ENCODE assay signal across 1 cellular context in the genomic region with DNA sequence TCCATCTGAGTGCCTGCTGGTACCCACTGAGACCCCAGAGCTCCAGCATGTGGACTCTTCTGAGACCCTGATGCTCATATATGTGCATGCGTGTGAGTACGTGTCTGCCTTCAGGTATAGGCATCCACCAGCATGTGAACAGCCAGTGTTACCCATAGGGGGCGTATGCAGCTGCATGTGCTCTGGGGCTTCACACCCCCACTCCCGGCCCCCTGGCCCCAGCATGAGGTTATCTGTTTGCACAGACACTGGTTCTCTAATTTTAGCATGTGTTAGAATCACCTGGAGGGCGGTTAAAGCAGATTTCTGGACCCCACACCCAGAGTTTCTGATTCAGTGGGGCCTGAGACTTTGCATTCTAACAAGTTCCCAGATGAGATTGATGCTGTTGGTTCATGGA.
TF ChIP-seq lines count a peak whose summit lies in the region.

No MANE protein-coding gene starts in this region.

TF ChIP-seq in GM23338, 12 proteins besides CTCF, POLR2A, EP300 and RAD21 (continued from another document):
- TF ChIP-seq, protein P1, sequence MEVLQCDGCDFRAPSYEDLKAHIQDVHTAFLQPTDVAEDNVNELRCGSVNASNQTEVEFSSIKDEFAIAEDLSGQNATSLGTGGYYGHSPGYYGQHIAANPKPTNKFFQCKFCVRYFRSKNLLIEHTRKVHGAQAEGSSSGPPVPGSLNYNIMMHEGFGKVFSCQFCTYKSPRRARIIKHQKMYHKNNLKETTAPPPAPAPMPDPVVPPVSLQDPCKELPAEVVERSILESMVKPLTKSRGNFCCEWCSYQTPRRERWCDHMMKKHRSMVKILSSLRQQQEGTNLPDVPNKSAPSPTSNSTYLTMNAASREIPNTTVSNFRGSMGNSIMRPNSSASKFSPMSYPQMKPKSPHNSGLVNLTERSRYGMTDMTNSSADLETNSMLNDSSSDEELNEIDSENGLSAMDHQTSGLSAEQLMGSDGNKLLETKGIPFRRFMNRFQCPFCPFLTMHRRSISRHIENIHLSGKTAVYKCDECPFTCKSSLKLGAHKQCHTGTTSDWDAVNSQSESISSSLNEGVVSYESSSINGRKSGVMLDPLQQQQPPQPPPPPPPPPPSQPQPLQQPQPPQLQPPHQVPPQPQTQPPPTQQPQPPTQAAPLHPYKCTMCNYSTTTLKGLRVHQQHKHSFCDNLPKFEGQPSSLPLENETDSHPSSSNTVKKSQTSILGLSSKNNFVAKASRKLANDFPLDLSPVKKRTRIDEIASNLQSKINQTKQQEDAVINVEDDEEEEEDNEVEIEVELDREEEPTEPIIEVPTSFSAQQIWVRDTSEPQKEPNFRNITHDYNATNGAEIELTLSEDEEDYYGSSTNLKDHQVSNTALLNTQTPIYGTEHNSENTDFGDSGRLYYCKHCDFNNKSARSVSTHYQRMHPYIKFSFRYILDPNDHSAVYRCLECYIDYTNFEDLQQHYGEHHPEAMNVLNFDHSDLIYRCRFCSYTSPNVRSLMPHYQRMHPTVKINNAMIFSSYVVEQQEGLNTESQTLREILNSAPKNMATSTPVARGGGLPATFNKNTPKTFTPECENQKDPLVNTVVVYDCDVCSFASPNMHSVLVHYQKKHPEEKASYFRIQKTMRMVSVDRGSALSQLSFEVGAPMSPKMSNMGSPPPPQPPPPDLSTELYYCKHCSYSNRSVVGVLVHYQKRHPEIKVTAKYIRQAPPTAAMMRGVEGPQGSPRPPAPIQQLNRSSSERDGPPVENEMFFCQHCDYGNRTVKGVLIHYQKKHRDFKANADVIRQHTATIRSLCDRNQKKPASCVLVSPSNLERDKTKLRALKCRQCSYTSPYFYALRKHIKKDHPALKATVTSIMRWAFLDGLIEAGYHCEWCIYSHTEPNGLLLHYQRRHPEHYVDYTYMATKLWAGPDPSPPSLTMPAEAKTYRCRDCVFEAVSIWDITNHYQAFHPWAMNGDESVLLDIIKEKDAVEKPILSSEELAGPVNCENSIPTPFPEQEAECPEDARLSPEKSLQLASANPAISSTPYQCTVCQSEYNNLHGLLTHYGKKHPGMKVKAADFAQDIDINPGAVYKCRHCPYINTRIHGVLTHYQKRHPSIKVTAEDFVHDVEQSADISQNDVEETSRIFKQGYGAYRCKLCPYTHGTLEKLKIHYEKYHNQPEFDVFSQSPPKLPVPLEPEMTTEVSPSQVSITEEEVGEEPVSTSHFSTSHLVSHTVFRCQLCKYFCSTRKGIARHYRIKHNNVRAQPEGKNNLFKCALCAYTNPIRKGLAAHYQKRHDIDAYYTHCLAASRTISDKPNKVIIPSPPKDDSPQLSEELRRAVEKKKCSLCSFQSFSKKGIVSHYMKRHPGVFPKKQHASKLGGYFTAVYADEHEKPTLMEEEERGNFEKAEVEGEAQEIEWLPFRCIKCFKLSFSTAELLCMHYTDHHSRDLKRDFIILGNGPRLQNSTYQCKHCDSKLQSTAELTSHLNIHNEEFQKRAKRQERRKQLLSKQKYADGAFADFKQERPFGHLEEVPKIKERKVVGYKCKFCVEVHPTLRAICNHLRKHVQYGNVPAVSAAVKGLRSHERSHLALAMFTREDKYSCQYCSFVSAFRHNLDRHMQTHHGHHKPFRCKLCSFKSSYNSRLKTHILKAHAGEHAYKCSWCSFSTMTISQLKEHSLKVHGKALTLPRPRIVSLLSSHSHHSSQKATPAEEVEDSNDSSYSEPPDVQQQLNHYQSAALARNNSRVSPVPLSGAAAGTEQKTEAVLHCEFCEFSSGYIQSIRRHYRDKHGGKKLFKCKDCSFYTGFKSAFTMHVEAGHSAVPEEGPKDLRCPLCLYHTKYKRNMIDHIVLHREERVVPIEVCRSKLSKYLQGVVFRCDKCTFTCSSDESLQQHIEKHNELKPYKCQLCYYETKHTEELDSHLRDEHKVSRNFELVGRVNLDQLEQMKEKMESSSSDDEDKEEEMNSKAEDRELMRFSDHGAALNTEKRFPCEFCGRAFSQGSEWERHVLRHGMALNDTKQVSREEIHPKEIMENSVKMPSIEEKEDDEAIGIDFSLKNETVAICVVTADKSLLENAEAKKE (CRISPR knock-in tag; IDR thresholded peaks at IDR 0.05), result no peak
- no peak for TF ChIP-seq POLR2AphosphoS5 (IDR thresholded peaks at IDR 0.05; ENCODE audit: low read depth)
- no peak for TF ChIP-seq EZH2phosphoT487 (IDR thresholded peaks at IDR 0.05; ENCODE audit: unreplicated experiment)
- no peak for TF ChIP-seq CREB1 (CRISPR knock-in tag; IDR thresholded peaks at IDR 0.05; ENCODE audit: low read depth)
- TF ChIP-seq NANOG (IDR thresholded peaks at IDR 0.05; ENCODE audit: borderline replicate concordance), result no peak
- TF ChIP-seq, protein P2, sequence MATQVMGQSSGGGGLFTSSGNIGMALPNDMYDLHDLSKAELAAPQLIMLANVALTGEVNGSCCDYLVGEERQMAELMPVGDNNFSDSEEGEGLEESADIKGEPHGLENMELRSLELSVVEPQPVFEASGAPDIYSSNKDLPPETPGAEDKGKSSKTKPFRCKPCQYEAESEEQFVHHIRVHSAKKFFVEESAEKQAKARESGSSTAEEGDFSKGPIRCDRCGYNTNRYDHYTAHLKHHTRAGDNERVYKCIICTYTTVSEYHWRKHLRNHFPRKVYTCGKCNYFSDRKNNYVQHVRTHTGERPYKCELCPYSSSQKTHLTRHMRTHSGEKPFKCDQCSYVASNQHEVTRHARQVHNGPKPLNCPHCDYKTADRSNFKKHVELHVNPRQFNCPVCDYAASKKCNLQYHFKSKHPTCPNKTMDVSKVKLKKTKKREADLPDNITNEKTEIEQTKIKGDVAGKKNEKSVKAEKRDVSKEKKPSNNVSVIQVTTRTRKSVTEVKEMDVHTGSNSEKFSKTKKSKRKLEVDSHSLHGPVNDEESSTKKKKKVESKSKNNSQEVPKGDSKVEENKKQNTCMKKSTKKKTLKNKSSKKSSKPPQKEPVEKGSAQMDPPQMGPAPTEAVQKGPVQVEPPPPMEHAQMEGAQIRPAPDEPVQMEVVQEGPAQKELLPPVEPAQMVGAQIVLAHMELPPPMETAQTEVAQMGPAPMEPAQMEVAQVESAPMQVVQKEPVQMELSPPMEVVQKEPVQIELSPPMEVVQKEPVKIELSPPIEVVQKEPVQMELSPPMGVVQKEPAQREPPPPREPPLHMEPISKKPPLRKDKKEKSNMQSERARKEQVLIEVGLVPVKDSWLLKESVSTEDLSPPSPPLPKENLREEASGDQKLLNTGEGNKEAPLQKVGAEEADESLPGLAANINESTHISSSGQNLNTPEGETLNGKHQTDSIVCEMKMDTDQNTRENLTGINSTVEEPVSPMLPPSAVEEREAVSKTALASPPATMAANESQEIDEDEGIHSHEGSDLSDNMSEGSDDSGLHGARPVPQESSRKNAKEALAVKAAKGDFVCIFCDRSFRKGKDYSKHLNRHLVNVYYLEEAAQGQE (IDR thresholded peaks at IDR 0.05; ENCODE audit: unreplicated experiment), result no peak
- TF ChIP-seq ZNF114 (CRISPR knock-in tag; IDR thresholded peaks at IDR 0.05), result no peak
- no peak for TF ChIP-seq STAT1 (IDR thresholded peaks at IDR 0.05; ENCODE audit: unreplicated experiment)
- no peak for TF ChIP-seq EZH2 (IDR thresholded peaks at IDR 0.05; ENCODE audit: low read depth, unreplicated experiment)
